In genomic region chrX:84186603-84187358, GRCh38 we compare ENCODE assay signal across 8 cellular contexts. TPM values are rescaled to one million over a fixed set of nuclear protein-coding genes. Genes with fewer than 3 reads are reported as not detected.
DNase-seq lines count a peak whose midpoint lies in the region; ATAC-seq and TF ChIP-seq lines count a peak whose summit lies in the region.

No MANE protein-coding gene starts in this region.

- H3K4me3 ChIP-seq in GM12875 (ENCODE audit: low read depth, low read length) (peak overlapping the region; percentile 71), WI38 (ENCODE audit: low read depth, low read length) (peak overlapping the region; percentile 66), iPS-18a (ENCODE audit: low read length) (peak overlapping the region; percentile 83), suprapubic skin (peak overlapping the region; percentile 62)

- TF ChIP-seq EP300 in suprapubic skin (IDR thresholded peaks at IDR 0.05): no peak

- TF ChIP-seq POLR2A in suprapubic skin (IDR thresholded peaks at IDR 0.05): no peak

- H3K9ac ChIP-seq in iPS-18a (ENCODE audit: low read length): peak overlapping the region; percentile 11

- WGBS in suprapubic skin: 39% methylated on average over 15 of the region's 15 CpGs

- H3K27me3 ChIP-seq in iPS-18a (ENCODE audit: control insufficient read depth, insufficient read depth, low read length) (no peaks in the 10 kb centered on the region), suprapubic skin (no peaks in the 10 kb centered on the region)

- peaks cover 6% of the 10 kb centered on the region for H3K9me3 ChIP-seq in iPS-18a (ENCODE audit: control insufficient read depth, low read depth, low read length)
- H3K9me3 ChIP-seq in suprapubic skin: no peaks in the 10 kb centered on the region

- H3K36me3 ChIP-seq in iPS-18a (ENCODE audit: control insufficient read depth, low read depth, low read length) (no peaks in the 10 kb centered on the region), suprapubic skin (no peaks in the 10 kb centered on the region)

- TF ChIP-seq CTCF in GM12875 (IDR thresholded peaks at IDR 0.05; ENCODE audit: borderline replicate concordance, insufficient read depth, low read depth, low read length) (no peak), WI38 (IDR thresholded peaks at IDR 0.05; ENCODE audit: low read depth, low read length) (no peak), suprapubic skin (IDR thresholded peaks at IDR 0.05) (no peak)

- peak; percentile 24 for ATAC-seq in HG02759 (IDR thresholded peaks at IDR 0.05; ENCODE audit: unreplicated experiment)
- no peak for ATAC-seq in effector memory CD8-positive, alpha-beta T cell (replicated peaks)

- no peaks in the 10 kb centered on the region for H3K4me1 Mint-ChIP-seq in effector memory CD8-positive, alpha-beta T cell (ENCODE audit: low read depth in 2 of 2)

- H3K27ac ChIP-seq in iPS-18a (ENCODE audit: low read length): no peak overlapping the region
- H3K27ac ChIP-seq in suprapubic skin: peak overlapping the region; percentile 29

- H3K4me3 Mint-ChIP-seq in effector memory CD8-positive, alpha-beta T cell: no peak overlapping the region

- no peak for DNase-seq in suprapubic skin (ENCODE audit: low spot score in 2 of 2)
- DNase-seq in effector memory CD8-positive, alpha-beta T cell: no peak
- no peak for DNase-seq in activated CD4-positive, alpha-beta T cell treated with anti-CD3 and anti-CD28 coated beads for 4 hours
- DNase-seq in putamen (ENCODE audit: low spot score): no peak

- peaks cover 8% of the 10 kb centered on the region in 2 donors for H3K9me3 Mint-ChIP-seq in effector memory CD8-positive, alpha-beta T cell

- no peak overlapping the region for H3K27ac Mint-ChIP-seq in effector memory CD8-positive, alpha-beta T cell

- no peaks in the 10 kb centered on the region for H3K36me3 Mint-ChIP-seq in effector memory CD8-positive, alpha-beta T cell (ENCODE audit: insufficient read depth)

- H3K4me1 ChIP-seq in iPS-18a (ENCODE audit: control insufficient read depth, low read depth, low read length) (no peaks in the 10 kb centered on the region), suprapubic skin (no peaks in the 10 kb centered on the region)

- H3K27me3 Mint-ChIP-seq in effector memory CD8-positive, alpha-beta T cell: no peaks in the 10 kb centered on the region

RNA-seq across cellular contexts. Expression of gene RPS6KA6, which starts 1.2 kb away (rescaled TPM):
- 1 to 10 TPM; 3.1 to 7.0 (median 4.9) TPM for total RNA-seq in suprapubic skin
